Comparison of ENCODE assay signal across 20 cellular contexts in the genomic region with DNA sequence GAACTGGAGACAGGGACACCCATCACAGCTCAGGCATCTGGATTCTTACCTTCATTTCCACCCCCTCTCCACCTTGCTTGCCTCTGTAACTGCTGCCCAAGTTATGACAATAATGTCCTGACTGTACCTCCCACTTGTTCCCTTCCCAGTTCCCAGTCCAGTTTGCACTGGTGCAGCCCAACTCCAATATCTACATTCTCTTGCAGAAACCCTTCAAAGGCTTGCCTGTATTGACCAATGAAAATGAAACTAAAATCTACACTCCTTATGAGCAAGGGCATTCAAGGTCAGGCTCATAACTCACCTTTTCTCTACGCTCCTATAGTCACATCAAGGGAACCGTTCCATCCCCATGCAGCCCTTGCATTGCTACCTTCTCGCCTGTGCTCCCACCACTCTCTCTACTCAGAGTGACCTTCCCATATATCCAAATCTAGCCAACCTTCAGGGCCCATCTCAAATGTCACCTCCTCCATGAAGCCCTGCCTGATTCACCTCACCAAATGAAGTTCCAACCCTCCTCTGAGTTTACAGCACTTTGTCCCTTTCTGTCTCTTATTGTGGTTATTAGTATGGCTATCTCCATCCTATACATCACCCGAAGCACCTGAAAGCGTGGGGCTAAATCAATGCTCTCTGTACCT.
DNase-seq lines count a peak whose midpoint lies in the region; ATAC-seq, FAIRE-seq and TF ChIP-seq lines count a peak whose summit lies in the region.
"Had no signal": no experiment of that assay in that cellular context is flagged by ENCODE, and none has a peak within 500 bp of the region (broad histone marks: within the 10 kb centered on the region; RNA-seq: fewer than 3 reads in every experiment).

No MANE protein-coding gene starts in this region.

- H3K27me3 ChIP-seq in BLaER1, result no peaks in the 10 kb centered on the region
- H3K27me3 ChIP-seq in K562 (ENCODE audit: control insufficient read depth in 2 of 2, insufficient read depth in 2 of 2, low read length in 2 of 2), result peaks cover 11 to 43% of the 10 kb centered on the region in 2 experiments; a peak in 4 of 5 replicates
- H3K27me3 ChIP-seq in liver (ENCODE audit: control insufficient read depth in 4 of 4, insufficient read depth in 4 of 4, low read length in 3 of 4), result no peaks in the 10 kb centered on the region
- H3K27me3 ChIP-seq in small intestine (ENCODE audit: control insufficient read depth in 2 of 2, insufficient read depth in 2 of 2, low read length in 2 of 2), result no peaks in the 10 kb centered on the region

- H3K9ac ChIP-seq in BLaER1 (no peak overlapping the region), K562 (ENCODE audit: insufficient read depth in 1 of 2, low read depth in 2 of 2, low read length in 2 of 2) (no peak overlapping the region), liver (ENCODE audit: low read depth in 1 of 2, low read length in 2 of 2) (no peak overlapping the region)
- H3K9ac ChIP-seq: GM23248 had no signal

- H3K9me1 ChIP-seq in K562 (ENCODE audit: control insufficient read depth, insufficient read depth, low read length), result no peaks in the 10 kb centered on the region

- H3K4me3 ChIP-seq in BLaER1 (no peak overlapping the region), K562 (no peak overlapping the region), liver (ENCODE audit: low read depth in 1 of 3, low read length in 3 of 3) (no peak overlapping the region), small intestine (ENCODE audit: low read depth in 1 of 2, low read length in 2 of 2) (no peak overlapping the region)
- H3K4me3 ChIP-seq: GM12878, GM23248 had no signal

- TF ChIP-seq CTCF in K562 (IDR thresholded peaks at IDR 0.05 in 2 of 3, conservative IDR thresholded peaks at IDR 0.05 in 1 of 3; ENCODE audit: insufficient read depth in 2 of 3, low read depth in 1 of 3, low read length in 3 of 3) (no peak), liver (IDR thresholded peaks at IDR 0.05; ENCODE audit: low read depth, low read length, missing input control) (no peak)

- H3K36me3 ChIP-seq in BLaER1 (no peaks in the 10 kb centered on the region), K562 (ENCODE audit: control insufficient read depth, insufficient read depth, low read length) (no peaks in the 10 kb centered on the region), liver (ENCODE audit: control insufficient read depth in 4 of 4, insufficient read depth in 3 of 4, low read depth in 1 of 4, low read length in 3 of 4) (no peaks in the 10 kb centered on the region), small intestine (ENCODE audit: control insufficient read depth in 2 of 2, insufficient read depth in 2 of 2, low read length in 2 of 2) (no peaks in the 10 kb centered on the region)

- in situ Hi-C loops in K562 (cut with MboI), result no loop called here

- no peaks in the 10 kb centered on the region for H3K79me2 ChIP-seq in K562 (ENCODE audit: control insufficient read depth, insufficient read depth, low read length)

- POLR2A ChIA-PET in K562 (lab: Yijun Ruan, JAX), result no interaction called here

- H3K4me2 ChIP-seq in BLaER1 (peak overlapping the region; percentile 36), K562 (ENCODE audit: insufficient read depth, low read length) (no peak overlapping the region)

- WGBS in K562 (ENCODE audit: insufficient coverage, low coverage, missing lambda C conversion rate), result 3% methylated on average over 5 of the region's 5 CpGs
- WGBS in liver, result 91% methylated on average over 5 of the region's 5 CpGs
- 91 to 94% (median 92%) methylated on average over 5 of the region's 5 CpGs for WGBS in small intestine, 3 donors

- no peak for TF ChIP-seq EP300 in K562 (IDR thresholded peaks at IDR 0.05; ENCODE audit: low read length)

- H3K27ac ChIP-seq in BLaER1 (no peak overlapping the region), K562 (ENCODE audit: extremely low read depth, low read depth, low read length) (no peak overlapping the region), liver (ENCODE audit: low read depth in 1 of 2, low read length in 2 of 2) (peak overlapping the region; percentile 88 to 93), small intestine (ENCODE audit: low read depth in 1 of 2, low read length in 1 of 2) (no peak overlapping the region)
- H3K27ac ChIP-seq: C4-2B, GM23248 had no signal

- ATAC-seq in K562 (no peak), HG02970 (IDR thresholded peaks at IDR 0.05; ENCODE audit: low FRiP score, unreplicated experiment) (no peak), HG03439 (IDR thresholded peaks at IDR 0.05; ENCODE audit: unreplicated experiment) (no peak)
- ATAC-seq: CD8-positive, alpha-beta T cell; GM12878; HCT116 had no signal

- intact Hi-C loops in K562 (cut with micrococcal nuclease), result no loop called here

- H2AFZ ChIP-seq in K562 (ENCODE audit: low read depth, low read length), result no peak overlapping the region
- H2AFZ ChIP-seq: GM23248 had no signal

- H4K20me1 ChIP-seq in BLaER1, result no peaks in the 10 kb centered on the region
- no peaks in the 10 kb centered on the region for H4K20me1 ChIP-seq in K562 (replicated peaks; ENCODE audit: control insufficient read depth, insufficient read depth, low read length)

- CTCF ChIA-PET in K562 (lab: Yijun Ruan, JAX; ENCODE audit: low intra/inter-chr PET ratio), result no interaction called here

- H3K4me1 ChIP-seq in BLaER1, result peaks cover 83% of the 10 kb centered on the region
- no peaks in the 10 kb centered on the region for H3K4me1 ChIP-seq in K562 (replicated peaks in 1 of 2; ENCODE audit: control insufficient read depth in 2 of 2, insufficient read depth in 2 of 2, low read length in 2 of 2)
- H3K4me1 ChIP-seq in liver (ENCODE audit: control insufficient read depth in 4 of 4, insufficient read depth in 4 of 4, low read length in 3 of 4), result peaks cover 8 to 90% (median 63%) of the 10 kb centered on the region in 4 donors
- H3K4me1 ChIP-seq in small intestine (ENCODE audit: control insufficient read depth in 2 of 2, insufficient read depth in 1 of 2, low read depth in 1 of 2, low read length in 1 of 2), result peaks cover 0 to 7% of the 10 kb centered on the region in 2 donors

- H3K9me3 ChIP-seq in BLaER1 (no peaks in the 10 kb centered on the region), K562 (replicated peaks; ENCODE audit: control insufficient read depth, insufficient read depth, low read depth, low read length) (no peaks in the 10 kb centered on the region), liver (ENCODE audit: control insufficient read depth in 4 of 4, low read length in 3 of 4) (no peaks in the 10 kb centered on the region), small intestine (ENCODE audit: control insufficient read depth, low read depth) (no peaks in the 10 kb centered on the region)
- H3K9me3 ChIP-seq: Caco-2 had no signal

- FAIRE-seq in K562 (lab: Jason Lieb, UNC) (no peak), small intestine (lab: Jason Lieb, UNC) (no peak)
- FAIRE-seq: GM12878, GM19239 had no signal

- no TSS peak for BruUV-seq in K562 (replicated peaks; lab: Mats Ljungman, UMichigan)

- DNase-seq in K562 (ENCODE audit: extremely low read depth in 1 of 4, low spot score in 3 of 4), result no peak
- DNase-seq in small intestine, result no peak
- DNase-seq: 8988T; Caco-2; CD4-positive, CD25-positive, alpha-beta regulatory T cell; CD8-positive, alpha-beta T cell; DMS 273 treated with DMSO at 0.1 percent for 48 hours; DMS79; EL; GDM1; GM23248; H9 had no signal

- no peak for TF ChIP-seq POLR2A in K562 (conservative IDR thresholded peaks at IDR 0.05)

- TF ChIP-seq RAD21 in K562 (CRISPR knock-in tag; conservative IDR thresholded peaks at IDR 0.05 in 1 of 2, IDR thresholded peaks at IDR 0.05 in 1 of 2) (no peak), liver (IDR thresholded peaks at IDR 0.05) (no peak)

TF ChIP-seq in K562, 482 proteins besides CTCF, POLR2A, EP300 and RAD21:
- TF ChIP-seq ZFP36 (IDR thresholded peaks at IDR 0.05; ENCODE audit: low read depth, low read length, partially characterized antibody), result peak; percentile 80
- no peak for TF ChIP-seq RCOR1 (IDR thresholded peaks at IDR 0.05; ENCODE audit: borderline replicate concordance in 1 of 2, low read depth in 2 of 2, low read length in 2 of 2)
TF ChIP-seq in K562: peak in this region for 1.

TF ChIP-seq in liver, 16 proteins besides CTCF, POLR2A, EP300 and RAD21:
- TF ChIP-seq RXRA (IDR thresholded peaks at IDR 0.05) (peak in 1 of 2 donors; percentile 26), SP1 (IDR thresholded peaks at IDR 0.05) (peak; percentile 28), GABPA (IDR thresholded peaks at IDR 0.05 in 1 of 2, conservative IDR thresholded peaks at IDR 0.05 in 1 of 2) (no peak)
- TF ChIP-seq, protein P1, sequence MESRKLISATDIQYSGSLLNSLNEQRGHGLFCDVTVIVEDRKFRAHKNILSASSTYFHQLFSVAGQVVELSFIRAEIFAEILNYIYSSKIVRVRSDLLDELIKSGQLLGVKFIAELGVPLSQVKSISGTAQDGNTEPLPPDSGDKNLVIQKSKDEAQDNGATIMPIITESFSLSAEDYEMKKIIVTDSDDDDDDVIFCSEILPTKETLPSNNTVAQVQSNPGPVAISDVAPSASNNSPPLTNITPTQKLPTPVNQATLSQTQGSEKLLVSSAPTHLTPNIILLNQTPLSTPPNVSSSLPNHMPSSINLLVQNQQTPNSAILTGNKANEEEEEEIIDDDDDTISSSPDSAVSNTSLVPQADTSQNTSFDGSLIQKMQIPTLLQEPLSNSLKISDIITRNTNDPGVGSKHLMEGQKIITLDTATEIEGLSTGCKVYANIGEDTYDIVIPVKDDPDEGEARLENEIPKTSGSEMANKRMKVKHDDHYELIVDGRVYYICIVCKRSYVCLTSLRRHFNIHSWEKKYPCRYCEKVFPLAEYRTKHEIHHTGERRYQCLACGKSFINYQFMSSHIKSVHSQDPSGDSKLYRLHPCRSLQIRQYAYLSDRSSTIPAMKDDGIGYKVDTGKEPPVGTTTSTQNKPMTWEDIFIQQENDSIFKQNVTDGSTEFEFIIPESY (IDR thresholded peaks at IDR 0.05), result no peak

Comparison
In these comparisons a context has a peak if more than half of its experiments do, and no peak if none do; other contexts are left out.
1. H3K27ac ChIP-seq: peak in liver (2 of 2); none in BLaER1 (single experiment), K562 (single experiment) and small intestine (0 of 2).